Comparison of ENCODE assay signal across 1 cellular context in genomic region chr9:133978226-133979123, GRCh38.
A peak's percentile ranks its signal among the peaks of the same experiment; 100 is the strongest.
TF ChIP-seq lines count a peak whose summit lies in the region.

No MANE protein-coding gene starts in this region.

TF ChIP-seq in HepG2, 621 proteins besides CTCF, POLR2A, EP300 and RAD21 (continued from another document and continues in another):
- TF ChIP-seq ARNT2 (CRISPR knock-in tag; IDR thresholded peaks at IDR 0.05; ENCODE audit: low read depth) (no peak; the same call in 1 of the 2 replicates), ZBTB38 (CRISPR knock-in tag; IDR thresholded peaks at IDR 0.05) (no peak), NCOR1 (IDR thresholded peaks at IDR 0.05; ENCODE audit: borderline replicate concordance, low read length) (peak; percentile 88), ATF1 (CRISPR knock-in tag; IDR thresholded peaks at IDR 0.05) (no peak), ZNF660 (CRISPR knock-in tag; IDR thresholded peaks at IDR 0.05; ENCODE audit: borderline replicate concordance, low read depth) (no peak), ZNF557 (CRISPR knock-in tag; IDR thresholded peaks at IDR 0.05) (no peak), ETV5 (CRISPR knock-in tag; IDR thresholded peaks at IDR 0.05; ENCODE audit: borderline replicate concordance) (peak; percentile 58; the same call in 1 of the 2 replicates), FOXC1 (CRISPR knock-in tag; IDR thresholded peaks at IDR 0.05; ENCODE audit: borderline replicate concordance) (0 out of 2 replicates have a peak, but pooled peaks have one; percentile 38), DPF2 (CRISPR knock-in tag; IDR thresholded peaks at IDR 0.05; ENCODE audit: borderline replicate concordance, low read depth) (peak; percentile 64), FOXA3 (CRISPR knock-in tag; IDR thresholded peaks at IDR 0.05) (peak; percentile 87), RXRA (CRISPR knock-in tag; IDR thresholded peaks at IDR 0.05) (peak; percentile 85; the same call in 1 of the 2 replicates), ZFP36 (IDR thresholded peaks at IDR 0.05; ENCODE audit: borderline replicate concordance, low read depth, low read length, partially characterized antibody) (no peak), HMG20B (CRISPR knock-in tag; conservative IDR thresholded peaks at IDR 0.05) (no peak; the same call in 1 of the 2 replicates), HNRNPLL (IDR thresholded peaks at IDR 0.05; ENCODE audit: low read depth, low read length, poor library complexity, severe bottlenecking) (no peak), THRA (CRISPR knock-in tag; IDR thresholded peaks at IDR 0.05; ENCODE audit: borderline replicate concordance) (peak; percentile 69; the same call in 1 of the 2 replicates), ATF5 (CRISPR knock-in tag; IDR thresholded peaks at IDR 0.05; ENCODE audit: low read depth) (no peak), JUNB (CRISPR knock-in tag; IDR thresholded peaks at IDR 0.05; ENCODE audit: borderline replicate concordance) (no peak), REPIN1 (CRISPR knock-in tag; IDR thresholded peaks at IDR 0.05; ENCODE audit: borderline replicate concordance, low read depth) (peak; percentile 50; the same call in 1 of the 2 replicates), E2F2 (CRISPR knock-in tag; IDR thresholded peaks at IDR 0.05; ENCODE audit: borderline replicate concordance) (no peak; the same call in 1 of the 2 replicates), ADNP (CRISPR knock-in tag; IDR thresholded peaks at IDR 0.05) (no peak), ZNF678 (CRISPR knock-in tag; IDR thresholded peaks at IDR 0.05) (no peak), ZNF101 (CRISPR knock-in tag; IDR thresholded peaks at IDR 0.05; ENCODE audit: borderline replicate concordance, low read depth) (no peak), NFE2 (CRISPR knock-in tag; IDR thresholded peaks at IDR 0.05) (no peak), RARG (CRISPR knock-in tag; IDR thresholded peaks at IDR 0.05; ENCODE audit: low read depth) (no peak), ZBTB37 (CRISPR knock-in tag; IDR thresholded peaks at IDR 0.05) (no peak), MEIS1 (CRISPR knock-in tag; IDR thresholded peaks at IDR 0.05; ENCODE audit: borderline replicate concordance) (no peak), CCAR2 (optimal IDR thresholded peaks at IDR 0.05; ENCODE audit: low read depth, low read length) (peak; percentile 39), AHR (CRISPR knock-in tag; IDR thresholded peaks at IDR 0.05) (no peak), KLF6 (CRISPR knock-in tag; IDR thresholded peaks at IDR 0.05) (no peak), ARID3A (IDR thresholded peaks at IDR 0.05; ENCODE audit: low read depth, low read length) (no peak), KLF15 (CRISPR knock-in tag; IDR thresholded peaks at IDR 0.05; ENCODE audit: borderline replicate concordance) (no peak), GABPB1 (CRISPR knock-in tag; IDR thresholded peaks at IDR 0.05) (no peak; the same call in 1 of the 2 replicates), ZIK1 (CRISPR knock-in tag; IDR thresholded peaks at IDR 0.05; ENCODE audit: borderline replicate concordance, low read depth) (no peak), NR2F6 (IDR thresholded peaks at IDR 0.05) (peak; percentile 82), NR2F6 (CRISPR knock-in tag; IDR thresholded peaks at IDR 0.05) (peak; percentile 85), TP53 (CRISPR knock-in tag; conservative IDR thresholded peaks at IDR 0.05) (0 out of 2 replicates have a peak, but pooled peaks have one; percentile 23), CHD2 (IDR thresholded peaks at IDR 0.05; ENCODE audit: low read depth, low read length) (no peak), ZC3H4 (CRISPR knock-in tag; IDR thresholded peaks at IDR 0.05; ENCODE audit: borderline replicate concordance) (no peak), LBX2 (CRISPR knock-in tag; IDR thresholded peaks at IDR 0.05; ENCODE audit: borderline replicate concordance) (no peak), SMARCC2 (IDR thresholded peaks at IDR 0.05) (no peak), HDAC1 (CRISPR knock-in tag; IDR thresholded peaks at IDR 0.05) (peak; percentile 85), IKZF5 (CRISPR knock-in tag; IDR thresholded peaks at IDR 0.05) (no peak; the same call in 1 of the 2 replicates), REL (CRISPR knock-in tag; conservative IDR thresholded peaks at IDR 0.05) (no peak), MAZ (IDR thresholded peaks at IDR 0.05; ENCODE audit: borderline replicate concordance, low read depth, low read length) (no peak), MAZ (CRISPR knock-in tag; IDR thresholded peaks at IDR 0.05; ENCODE audit: low read depth) (no peak), MAF1 (CRISPR knock-in tag; IDR thresholded peaks at IDR 0.05; ENCODE audit: borderline replicate concordance) (no peak), MZF1 (CRISPR knock-in tag; IDR thresholded peaks at IDR 0.05; ENCODE audit: borderline replicate concordance) (0 out of 2 replicates have a peak, but pooled peaks have one; percentile 26), HOXA5 (CRISPR knock-in tag; IDR thresholded peaks at IDR 0.05) (peak; percentile 25; the same call in 1 of the 2 replicates), NPAS2 (CRISPR knock-in tag; IDR thresholded peaks at IDR 0.05; ENCODE audit: borderline replicate concordance) (no peak), PHF20 (CRISPR knock-in tag; IDR thresholded peaks at IDR 0.05) (no peak), HBP1 (CRISPR knock-in tag; IDR thresholded peaks at IDR 0.05; ENCODE audit: low read depth) (peak; percentile 75), FOXK1 (CRISPR knock-in tag; IDR thresholded peaks at IDR 0.05; ENCODE audit: borderline replicate concordance, low read depth) (peak; percentile 89), TEF (CRISPR knock-in tag; IDR thresholded peaks at IDR 0.05) (no peak), MXD4 (CRISPR knock-in tag; IDR thresholded peaks at IDR 0.05) (no peak), HIVEP1 (CRISPR knock-in tag; IDR thresholded peaks at IDR 0.05) (peak; percentile 49; the same call in 1 of the 2 replicates), SALL1 (CRISPR knock-in tag; IDR thresholded peaks at IDR 0.05) (peak; percentile 88), SRSF1 (optimal IDR thresholded peaks at IDR 0.05; ENCODE audit: low read depth, low read length) (peak; percentile 65), KLF11 (CRISPR knock-in tag; IDR thresholded peaks at IDR 0.05) (no peak), SYNCRIP (IDR thresholded peaks at IDR 0.05; ENCODE audit: insufficient read depth, low read depth, low read length) (no peak), SALL2 (CRISPR knock-in tag; IDR thresholded peaks at IDR 0.05) (no peak; the same call in 1 of the 2 replicates), ZSCAN31 (CRISPR knock-in tag; IDR thresholded peaks at IDR 0.05; ENCODE audit: low read depth) (no peak; the same call in 1 of the 2 replicates), CBX2 (IDR thresholded peaks at IDR 0.05; ENCODE audit: low read depth, low read length) (no peak), CBX2 (CRISPR knock-in tag; IDR thresholded peaks at IDR 0.05; ENCODE audit: low read depth) (no peak), ZNF747 (CRISPR knock-in tag; IDR thresholded peaks at IDR 0.05; ENCODE audit: borderline replicate concordance) (no peak), E2F1 (CRISPR knock-in tag; IDR thresholded peaks at IDR 0.05) (no peak), BORCS8-MEF2B (CRISPR knock-in tag; IDR thresholded peaks at IDR 0.05) (no peak), SMARCE1 (IDR thresholded peaks at IDR 0.05; ENCODE audit: borderline replicate concordance) (no peak), NFE2L2 (IDR thresholded peaks at IDR 0.05; ENCODE audit: low read length) (no peak), MAFK (conservative IDR thresholded peaks at IDR 0.05 in 1 of 2, IDR thresholded peaks at IDR 0.05 in 1 of 2; ENCODE audit: low read length in 2 of 2) (no peak)
